In the genomic region with DNA sequence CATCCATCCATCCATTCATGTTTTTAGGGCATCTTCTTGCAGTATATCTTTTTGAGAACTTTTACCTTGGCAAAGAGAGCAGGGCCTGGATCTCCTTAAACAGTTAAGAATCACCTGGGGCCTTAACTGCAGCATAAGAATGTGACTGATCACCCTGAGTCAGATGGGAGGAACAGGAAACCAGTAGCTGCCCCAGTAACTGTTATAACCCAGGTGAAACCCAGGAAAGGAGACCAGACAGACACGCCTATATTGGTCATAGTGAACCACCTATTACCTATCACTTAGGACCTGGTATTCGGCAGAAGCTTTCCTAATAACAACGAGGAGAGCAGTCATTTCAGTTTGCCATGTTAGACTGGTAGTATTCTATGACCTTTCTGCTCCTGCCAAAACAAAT, we compare ENCODE assay signal across 8 cellular contexts. TPM values are rescaled to one million over a fixed set of nuclear protein-coding genes. Genes with fewer than 3 reads are reported as not detected.
DNase-seq lines count a peak whose midpoint lies in the region; ATAC-seq, FAIRE-seq and TF ChIP-seq lines count a peak whose summit lies in the region.

No MANE protein-coding gene starts in this region.

- H3K4me3 ChIP-seq in right atrium auricular region, result no peak overlapping the region
- no peak overlapping the region for H3K4me3 ChIP-seq in esophagus squamous epithelium

- peaks cover 0 to 25% of the 10 kb centered on the region in 2 donors for H3K4me1 ChIP-seq in right atrium auricular region
- H3K4me1 ChIP-seq in esophagus squamous epithelium, result peaks cover 0 to 30% (median 9%) of the 10 kb centered on the region in 3 donors

- H3K36me3 Mint-ChIP-seq in CD14-positive monocyte (peaks cover 25 to 40% of the 10 kb centered on the region in 2 donors), progenitor cell of endocrine pancreas (ENCODE audit: insufficient read depth) (peaks cover 9% of the 10 kb centered on the region)

- H3K9me3 Mint-ChIP-seq in CD14-positive monocyte (no peaks in the 10 kb centered on the region), progenitor cell of endocrine pancreas (ENCODE audit: low read depth) (no peaks in the 10 kb centered on the region)

- TF ChIP-seq CTCF in right atrium auricular region (IDR thresholded peaks at IDR 0.05) (no peak), esophagus squamous epithelium (IDR thresholded peaks at IDR 0.05) (no peak), CD14-positive monocyte (IDR thresholded peaks at IDR 0.05) (no peak), progenitor cell of endocrine pancreas (IDR thresholded peaks at IDR 0.05; ENCODE audit: unreplicated experiment) (no peak)

- intact Hi-C loops in Right ventricle myocardium inferior (cut with DNase I) (loop anchor here (1.0 to 5.0 kb wide), 4 partner anchors 86 to 416 kb away; no protein-coding TSS in a partner anchor), esophagus squamous epithelium (cut with DNase I) (loop anchor here (5.0 kb wide), 3 partner anchors 101 to 416 kb away; partner anchors contain the start of genes FGD6 and VEZT), CD14-positive monocyte (cut with micrococcal nuclease) (loop anchor here (5.0 to 10.0 kb wide), 3 partner anchors 98 to 416 kb away; partner anchors contain the start of genes FGD6 (in 2 of the 2) and VEZT (in 2 of the 2))

- FAIRE-seq in urothelium cell line (lab: Jason Lieb, UNC), result no peak

- 22 to 31% methylated on average over 3 of the region's 3 CpGs for WGBS in esophagus squamous epithelium, 2 donors

- H3K27ac Mint-ChIP-seq in CD14-positive monocyte (no peak overlapping the region), progenitor cell of endocrine pancreas (no peak overlapping the region)

- no peak for TF ChIP-seq POLR2A in esophagus squamous epithelium (IDR thresholded peaks at IDR 0.05)

- DNase-seq in Right ventricle myocardium inferior (ENCODE audit: missing footprints), result no peak
- DNase-seq in right atrium auricular region (ENCODE audit: low spot score), result no peak
- no peak for DNase-seq in esophagus squamous epithelium (lab: John Stamatoyannopoulos, UW)
- DNase-seq in urothelium cell line (ENCODE audit: low spot score), result peak; percentile 18
- DNase-seq in CD14-positive monocyte (ENCODE audit: low spot score), result no peak
- DNase-seq in nucleus accumbens (lab: John Stamatoyannopoulos, UW), result no peak
- DNase-seq in progenitor cell of endocrine pancreas (ENCODE audit: low spot score, unreplicated experiment), result no peak

- no peak overlapping the region for H3K27ac ChIP-seq in right atrium auricular region
- H3K27ac ChIP-seq in esophagus squamous epithelium, result peak overlapping the region; percentile 57 to 79 (median 60)

- H3K27me3 Mint-ChIP-seq in CD14-positive monocyte (ENCODE audit: low read depth in 3 of 3), result peaks cover 0 to 2% (median 0%) of the 10 kb centered on the region in 3 donors
- H3K27me3 Mint-ChIP-seq in progenitor cell of endocrine pancreas, result no peaks in the 10 kb centered on the region

- H3K9me3 ChIP-seq in right atrium auricular region, result no peaks in the 10 kb centered on the region
- no peaks in the 10 kb centered on the region for H3K9me3 ChIP-seq in esophagus squamous epithelium

- H3K36me3 ChIP-seq in right atrium auricular region (no peaks in the 10 kb centered on the region), esophagus squamous epithelium (peaks cover 0 to 20% (median 0%) of the 10 kb centered on the region in 3 donors)

- H3K27me3 ChIP-seq in right atrium auricular region, result no peaks in the 10 kb centered on the region
- H3K27me3 ChIP-seq in esophagus squamous epithelium, result no peaks in the 10 kb centered on the region

- ATAC-seq in Right ventricle myocardium inferior (peak; percentile 16), HG03442 (IDR thresholded peaks at IDR 0.05; ENCODE audit: unreplicated experiment) (peak; percentile 60)

- H3K4me1 Mint-ChIP-seq in CD14-positive monocyte, result peaks cover 9% of the 10 kb centered on the region
- peaks cover 9% of the 10 kb centered on the region for H3K4me1 Mint-ChIP-seq in progenitor cell of endocrine pancreas (ENCODE audit: low read depth)

- no peak overlapping the region for H3K4me3 Mint-ChIP-seq in CD14-positive monocyte
- no peak overlapping the region for H3K4me3 Mint-ChIP-seq in progenitor cell of endocrine pancreas (ENCODE audit: low read depth)

RNA-seq across cellular contexts. Expression of gene NR2C1, which starts 43.4 kb away (rescaled TPM):
- total RNA-seq in Right ventricle myocardium inferior, result 35.0 TPM
- 10 to 100 TPM; 26.4 to 34.6 TPM for total RNA-seq in right atrium auricular region
- total RNA-seq in esophagus squamous epithelium, result 10 to 100 TPM; 13.3 to 36.0 (median 19.6) TPM
- polyA plus RNA-seq in CD14-positive monocyte, result 1 to 10 TPM; 2.2 to 6.0 TPM
- total RNA-seq in progenitor cell of endocrine pancreas, result 56.8 and 58.9 TPM in 2 replicates

Comparison
In these comparisons a context has a peak if more than half of its experiments do, and no peak if none do; other contexts are left out.
1. H3K27ac ChIP-seq: peak in esophagus squamous epithelium (4 of 4); none in right atrium auricular region (0 of 2).